1 cellular context compared by ENCODE assay signal in the genomic region with DNA sequence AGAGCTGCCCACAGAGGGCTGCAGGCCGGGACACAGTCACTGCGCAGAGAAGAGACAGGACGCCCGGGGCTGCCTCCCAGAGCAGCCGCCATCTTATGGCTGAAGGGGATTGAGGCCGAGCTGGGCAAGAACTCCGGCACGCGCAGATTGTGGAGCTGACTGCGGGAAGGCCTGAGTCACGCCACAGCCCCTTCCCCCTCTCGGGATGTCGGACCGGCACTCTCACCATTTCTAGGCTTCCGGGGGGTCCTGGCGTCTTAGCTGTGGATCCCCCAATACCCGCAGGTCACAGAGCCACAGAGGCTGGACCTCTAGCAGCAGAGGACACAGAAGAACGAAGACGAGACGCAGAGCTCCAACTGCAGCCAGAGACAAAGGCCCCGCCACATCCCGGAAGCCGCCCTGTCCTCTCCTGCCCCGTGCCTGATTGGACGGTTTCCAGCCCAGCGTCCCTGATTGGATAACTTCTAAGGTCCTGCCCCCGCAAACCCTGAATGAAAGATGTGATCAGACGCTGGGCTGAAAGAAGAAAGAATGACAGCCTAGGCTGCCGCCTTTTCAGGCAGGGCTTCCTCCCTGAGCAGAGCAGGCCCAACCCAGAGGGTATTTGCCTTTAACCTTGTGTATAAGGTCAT.
TF ChIP-seq lines count a peak whose summit lies in the region.

A gene (minus strand): TSS at position 373 of the 635 bp plus-strand sequence. CDS start 144 bp downstream, at position 229.

TF ChIP-seq in K562, 482 proteins besides CTCF, POLR2A, EP300 and RAD21 (continued from another document and continues in another):
- TF ChIP-seq, protein P1, sequence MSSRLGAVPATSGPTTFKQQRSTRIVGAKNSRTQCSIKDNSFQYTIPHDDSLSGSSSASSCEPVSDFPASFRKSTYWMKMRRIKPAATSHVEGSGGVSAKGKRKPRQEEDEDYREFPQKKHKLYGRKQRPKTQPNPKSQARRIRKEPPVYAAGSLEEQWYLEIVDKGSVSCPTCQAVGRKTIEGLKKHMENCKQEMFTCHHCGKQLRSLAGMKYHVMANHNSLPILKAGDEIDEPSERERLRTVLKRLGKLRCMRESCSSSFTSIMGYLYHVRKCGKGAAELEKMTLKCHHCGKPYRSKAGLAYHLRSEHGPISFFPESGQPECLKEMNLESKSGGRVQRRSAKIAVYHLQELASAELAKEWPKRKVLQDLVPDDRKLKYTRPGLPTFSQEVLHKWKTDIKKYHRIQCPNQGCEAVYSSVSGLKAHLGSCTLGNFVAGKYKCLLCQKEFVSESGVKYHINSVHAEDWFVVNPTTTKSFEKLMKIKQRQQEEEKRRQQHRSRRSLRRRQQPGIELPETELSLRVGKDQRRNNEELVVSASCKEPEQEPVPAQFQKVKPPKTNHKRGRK (tag; IDR thresholded peaks at IDR 0.05), result no peak
- TF ChIP-seq CHCHD3 (CRISPR knock-in tag; IDR thresholded peaks at IDR 0.05), result no peak
- TF ChIP-seq, protein P2, sequence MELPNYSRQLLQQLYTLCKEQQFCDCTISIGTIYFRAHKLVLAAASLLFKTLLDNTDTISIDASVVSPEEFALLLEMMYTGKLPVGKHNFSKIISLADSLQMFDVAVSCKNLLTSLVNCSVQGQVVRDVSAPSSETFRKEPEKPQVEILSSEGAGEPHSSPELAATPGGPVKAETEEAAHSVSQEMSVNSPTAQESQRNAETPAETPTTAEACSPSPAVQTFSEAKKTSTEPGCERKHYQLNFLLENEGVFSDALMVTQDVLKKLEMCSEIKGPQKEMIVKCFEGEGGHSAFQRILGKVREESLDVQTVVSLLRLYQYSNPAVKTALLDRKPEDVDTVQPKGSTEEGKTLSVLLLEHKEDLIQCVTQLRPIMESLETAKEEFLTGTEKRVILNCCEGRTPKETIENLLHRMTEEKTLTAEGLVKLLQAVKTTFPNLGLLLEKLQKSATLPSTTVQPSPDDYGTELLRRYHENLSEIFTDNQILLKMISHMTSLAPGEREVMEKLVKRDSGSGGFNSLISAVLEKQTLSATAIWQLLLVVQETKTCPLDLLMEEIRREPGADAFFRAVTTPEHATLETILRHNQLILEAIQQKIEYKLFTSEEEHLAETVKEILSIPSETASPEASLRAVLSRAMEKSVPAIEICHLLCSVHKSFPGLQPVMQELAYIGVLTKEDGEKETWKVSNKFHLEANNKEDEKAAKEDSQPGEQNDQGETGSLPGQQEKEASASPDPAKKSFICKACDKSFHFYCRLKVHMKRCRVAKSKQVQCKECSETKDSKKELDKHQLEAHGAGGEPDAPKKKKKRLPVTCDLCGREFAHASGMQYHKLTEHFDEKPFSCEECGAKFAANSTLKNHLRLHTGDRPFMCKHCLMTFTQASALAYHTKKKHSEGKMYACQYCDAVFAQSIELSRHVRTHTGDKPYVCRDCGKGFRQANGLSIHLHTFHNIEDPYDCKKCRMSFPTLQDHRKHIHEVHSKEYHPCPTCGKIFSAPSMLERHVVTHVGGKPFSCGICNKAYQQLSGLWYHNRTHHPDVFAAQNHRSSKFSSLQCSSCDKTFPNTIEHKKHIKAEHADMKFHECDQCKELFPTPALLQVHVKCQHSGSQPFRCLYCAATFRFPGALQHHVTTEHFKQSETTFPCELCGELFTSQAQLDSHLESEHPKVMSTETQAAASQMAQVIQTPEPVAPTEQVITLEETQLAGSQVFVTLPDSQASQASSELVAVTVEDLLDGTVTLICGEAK (IDR thresholded peaks at IDR 0.05), result peak; percentile 68; the same call in 1 of the 2 replicates
- TF ChIP-seq, protein P2 (CRISPR knock-in tag; IDR thresholded peaks at IDR 0.05), result no peak
- TF ChIP-seq SMARCC2 (IDR thresholded peaks at IDR 0.05; ENCODE audit: low read depth), result no peak
- no peak for TF ChIP-seq CAMTA2 (CRISPR knock-in tag; conservative IDR thresholded peaks at IDR 0.05)
- no peak for TF ChIP-seq RFX7 (CRISPR knock-in tag; IDR thresholded peaks at IDR 0.05)
- no peak for TF ChIP-seq E2F3 (CRISPR knock-in tag; IDR thresholded peaks at IDR 0.05)
- no peak for TF ChIP-seq TAL1 (IDR thresholded peaks at IDR 0.05)
- TF ChIP-seq, protein P3, sequence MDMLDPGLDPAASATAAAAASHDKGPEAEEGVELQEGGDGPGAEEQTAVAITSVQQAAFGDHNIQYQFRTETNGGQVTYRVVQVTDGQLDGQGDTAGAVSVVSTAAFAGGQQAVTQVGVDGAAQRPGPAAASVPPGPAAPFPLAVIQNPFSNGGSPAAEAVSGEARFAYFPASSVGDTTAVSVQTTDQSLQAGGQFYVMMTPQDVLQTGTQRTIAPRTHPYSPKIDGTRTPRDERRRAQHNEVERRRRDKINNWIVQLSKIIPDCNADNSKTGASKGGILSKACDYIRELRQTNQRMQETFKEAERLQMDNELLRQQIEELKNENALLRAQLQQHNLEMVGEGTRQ (CRISPR knock-in tag; IDR thresholded peaks at IDR 0.05), result no peak
- TF ChIP-seq, protein P4, sequence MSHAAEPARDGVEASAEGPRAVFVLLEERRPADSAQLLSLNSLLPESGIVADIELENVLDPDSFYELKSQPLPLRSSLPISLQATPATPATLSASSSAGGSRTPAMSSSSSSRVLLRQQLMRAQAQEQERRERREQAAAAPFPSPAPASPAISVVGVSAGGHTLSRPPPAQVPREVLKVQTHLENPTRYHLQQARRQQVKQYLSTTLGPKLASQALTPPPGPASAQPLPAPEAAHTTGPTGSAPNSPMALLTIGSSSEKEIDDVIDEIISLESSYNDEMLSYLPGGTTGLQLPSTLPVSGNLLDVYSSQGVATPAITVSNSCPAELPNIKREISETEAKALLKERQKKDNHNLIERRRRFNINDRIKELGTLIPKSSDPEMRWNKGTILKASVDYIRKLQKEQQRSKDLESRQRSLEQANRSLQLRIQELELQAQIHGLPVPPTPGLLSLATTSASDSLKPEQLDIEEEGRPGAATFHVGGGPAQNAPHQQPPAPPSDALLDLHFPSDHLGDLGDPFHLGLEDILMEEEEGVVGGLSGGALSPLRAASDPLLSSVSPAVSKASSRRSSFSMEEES (CRISPR knock-in tag; IDR thresholded peaks at IDR 0.05), result no peak
- TF ChIP-seq, protein P5, sequence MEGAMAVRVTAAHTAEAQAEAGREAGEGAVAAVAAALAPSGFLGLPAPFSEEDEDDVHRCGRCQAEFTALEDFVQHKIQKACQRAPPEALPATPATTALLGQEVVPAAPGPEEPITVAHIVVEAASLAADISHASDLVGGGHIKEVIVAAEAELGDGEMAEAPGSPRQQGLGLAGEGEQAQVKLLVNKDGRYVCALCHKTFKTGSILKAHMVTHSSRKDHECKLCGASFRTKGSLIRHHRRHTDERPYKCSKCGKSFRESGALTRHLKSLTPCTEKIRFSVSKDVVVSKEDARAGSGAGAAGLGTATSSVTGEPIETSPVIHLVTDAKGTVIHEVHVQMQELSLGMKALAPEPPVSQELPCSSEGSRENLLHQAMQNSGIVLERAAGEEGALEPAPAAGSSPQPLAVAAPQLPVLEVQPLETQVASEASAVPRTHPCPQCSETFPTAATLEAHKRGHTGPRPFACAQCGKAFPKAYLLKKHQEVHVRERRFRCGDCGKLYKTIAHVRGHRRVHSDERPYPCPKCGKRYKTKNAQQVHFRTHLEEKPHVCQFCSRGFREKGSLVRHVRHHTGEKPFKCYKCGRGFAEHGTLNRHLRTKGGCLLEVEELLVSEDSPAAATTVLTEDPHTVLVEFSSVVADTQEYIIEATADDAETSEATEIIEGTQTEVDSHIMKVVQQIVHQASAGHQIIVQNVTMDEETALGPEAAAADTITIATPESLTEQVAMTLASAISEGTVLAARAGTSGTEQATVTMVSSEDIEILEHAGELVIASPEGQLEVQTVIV (CRISPR knock-in tag; IDR thresholded peaks at IDR 0.05; ENCODE audit: borderline replicate concordance), result no peak
- no peak for TF ChIP-seq CHD4 (IDR thresholded peaks at IDR 0.05; ENCODE audit: insufficient read depth, insufficient replicate concordance, low read depth, low read length, poor library complexity, severe bottlenecking)
- TF ChIP-seq XRCC4 (IDR thresholded peaks at IDR 0.05; ENCODE audit: extremely low read depth, insufficient read depth, insufficient read length), result no peak
- no peak for TF ChIP-seq TRIM24 (IDR thresholded peaks at IDR 0.05)
- TF ChIP-seq, protein P6, sequence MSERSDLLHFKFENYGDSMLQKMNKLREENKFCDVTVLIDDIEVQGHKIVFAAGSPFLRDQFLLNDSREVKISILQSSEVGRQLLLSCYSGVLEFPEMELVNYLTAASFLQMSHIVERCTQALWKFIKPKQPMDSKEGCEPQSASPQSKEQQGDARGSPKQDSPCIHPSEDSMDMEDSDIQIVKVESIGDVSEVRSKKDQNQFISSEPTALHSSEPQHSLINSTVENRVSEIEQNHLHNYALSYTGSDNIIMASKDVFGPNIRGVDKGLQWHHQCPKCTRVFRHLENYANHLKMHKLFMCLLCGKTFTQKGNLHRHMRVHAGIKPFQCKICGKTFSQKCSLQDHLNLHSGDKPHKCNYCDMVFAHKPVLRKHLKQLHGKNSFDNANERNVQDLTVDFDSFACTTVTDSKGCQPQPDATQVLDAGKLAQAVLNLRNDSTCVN (CRISPR knock-in tag; IDR thresholded peaks at IDR 0.05), result no peak
- TF ChIP-seq YY1 (IDR thresholded peaks at IDR 0.05; ENCODE audit: borderline replicate concordance in 1 of 3, control insufficient read depth in 1 of 3, extremely low read depth in 1 of 3, insufficient read depth in 3 of 3, insufficient read length in 1 of 3, insufficient replicate concordance in 2 of 3, low read depth in 1 of 3, low read length in 2 of 3), result peak; percentile 48 to 87 (median 78)
- TF ChIP-seq ILK (tag; IDR thresholded peaks at IDR 0.05; ENCODE audit: borderline replicate concordance, low read depth), result no peak
- TF ChIP-seq MCM7 (IDR thresholded peaks at IDR 0.05), result no peak
- TF ChIP-seq, protein P7, sequence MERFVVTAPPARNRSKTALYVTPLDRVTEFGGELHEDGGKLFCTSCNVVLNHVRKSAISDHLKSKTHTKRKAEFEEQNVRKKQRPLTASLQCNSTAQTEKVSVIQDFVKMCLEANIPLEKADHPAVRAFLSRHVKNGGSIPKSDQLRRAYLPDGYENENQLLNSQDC (CRISPR knock-in tag; IDR thresholded peaks at IDR 0.05), result no peak
- TF ChIP-seq SIRT6 (IDR thresholded peaks at IDR 0.05; ENCODE audit: low read depth, low read length), result no peak
- TF ChIP-seq PCBP1 (IDR thresholded peaks at IDR 0.05; ENCODE audit: low read depth, low read length, poor library complexity, severe bottlenecking), result no peak
- TF ChIP-seq ZNF707 (CRISPR knock-in tag; conservative IDR thresholded peaks at IDR 0.05), result no peak
- TF ChIP-seq PHTF2 (CRISPR knock-in tag; IDR thresholded peaks at IDR 0.05), result no peak
- no peak for TF ChIP-seq RBBP5 (IDR thresholded peaks at IDR 0.05; ENCODE audit: borderline replicate concordance, insufficient read depth, low read length, poor library complexity, severe bottlenecking)
- no peak for TF ChIP-seq SMAD1 (IDR thresholded peaks at IDR 0.05; ENCODE audit: low read depth, low read length, partially characterized antibody)
- no peak; the same call in 1 of the 2 replicates for TF ChIP-seq POLR2AphosphoS2 (IDR thresholded peaks at IDR 0.05; ENCODE audit: low read length)
- TF ChIP-seq CREM (IDR thresholded peaks at IDR 0.05; ENCODE audit: low read depth), result no peak
- TF ChIP-seq POLR2H (tag; IDR thresholded peaks at IDR 0.05; ENCODE audit: low read depth), result peak; percentile 80
